Comparison of ENCODE assay signal across 8 cellular contexts in genomic region chr1:218171302-218171893, GRCh38.
DNase-seq lines count a peak whose midpoint lies in the region; ATAC-seq, FAIRE-seq and TF ChIP-seq lines count a peak whose summit lies in the region.

No MANE protein-coding gene starts in this region.

- no peaks in the 10 kb centered on the region for H4K20me1 ChIP-seq in hepatocyte (ENCODE audit: insufficient read depth, poor library complexity, severe bottlenecking)

- H3K9me3 ChIP-seq in AG04450 (ENCODE audit: control insufficient read depth, insufficient read depth, low read length) (no peaks in the 10 kb centered on the region), hepatocyte (ENCODE audit: low read depth) (no peaks in the 10 kb centered on the region), vagina (no peaks in the 10 kb centered on the region)
- no peaks in the 10 kb centered on the region for H3K9me3 ChIP-seq in effector memory CD4-positive, alpha-beta T cell (ENCODE audit: control insufficient read depth, low read length)

- H3K9me2 ChIP-seq in hepatocyte (replicated peaks; ENCODE audit: insufficient read depth): no peaks in the 10 kb centered on the region

- peak; percentile 2 for DNase-seq in AG04450 (ENCODE audit: low read depth, low spot score)
- peak; percentile 40 for DNase-seq in MV-4-11 (lab: John Stamatoyannopoulos, UW)
- peak; percentile 39 for DNase-seq in hepatocyte (ENCODE audit: low spot score)
- DNase-seq in vagina (ENCODE audit: extremely low spot score in 2 of 2): no peak
- DNase-seq in effector memory CD4-positive, alpha-beta T cell: no peak

- H3K27me3 ChIP-seq in AG04450 (ENCODE audit: control insufficient read depth, insufficient read depth, low read length): peaks cover 14% of the 10 kb centered on the region
- H3K27me3 ChIP-seq in hepatocyte: peaks cover 46% of the 10 kb centered on the region
- H3K27me3 ChIP-seq in vagina: no peaks in the 10 kb centered on the region
- H3K27me3 ChIP-seq in effector memory CD4-positive, alpha-beta T cell (replicated peaks; ENCODE audit: control insufficient read depth, insufficient read depth, low read length, poor library complexity, severe bottlenecking): no peaks in the 10 kb centered on the region

- no peak overlapping the region for H3K27ac ChIP-seq in AG04450 (ENCODE audit: low read depth, low read length)
- H3K27ac ChIP-seq in hepatocyte: no peak overlapping the region
- no peak overlapping the region for H3K27ac ChIP-seq in vagina
- no peak overlapping the region for H3K27ac ChIP-seq in effector memory CD4-positive, alpha-beta T cell (ENCODE audit: insufficient read depth, low read length, poor library complexity, severe bottlenecking)

- WGBS in hepatocyte (ENCODE audit: low lambda C conversion rate, missing lambda C conversion rate): 5% methylated on average over 4 of the region's 4 CpGs

- peak; percentile 64 for ATAC-seq in GM18517 (IDR thresholded peaks at IDR 0.05; ENCODE audit: unreplicated experiment)
- no peak for ATAC-seq in GM18498 (IDR thresholded peaks at IDR 0.05; ENCODE audit: unreplicated experiment)

- H3K4me3 ChIP-seq in AG04450 (ENCODE audit: low read depth, low read length) (no peak overlapping the region), hepatocyte (no peak overlapping the region), vagina (no peak overlapping the region)
- H3K4me3 ChIP-seq in effector memory CD4-positive, alpha-beta T cell (ENCODE audit: insufficient read depth, low read depth, low read length, poor library complexity, severe bottlenecking): no peak overlapping the region

- CTCF ChIA-PET in AG04450 (lab: Charles Lee): interaction anchor here (0.6 to 1.1 kb wide), 11 partner anchors 9 to 1475 kb away, joined by 3 to 9 read pairs (median 3); no protein-coding TSS in a partner anchor

- H2AFZ ChIP-seq in hepatocyte: no peak overlapping the region

- TF ChIP-seq POLR2A in vagina (IDR thresholded peaks at IDR 0.05): no peak

- POLR2A ChIA-PET in AG04450 (lab: Yijun Ruan, JAX): no interaction called here

- H3K4me1 ChIP-seq in hepatocyte (ENCODE audit: insufficient read depth) (no peaks in the 10 kb centered on the region), vagina (no peaks in the 10 kb centered on the region)
- no peaks in the 10 kb centered on the region for H3K4me1 ChIP-seq in effector memory CD4-positive, alpha-beta T cell (ENCODE audit: control insufficient read depth, insufficient read depth, low read length, poor library complexity, severe bottlenecking)

- FAIRE-seq in TTC549 (lab: Jason Lieb, UNC): peak; percentile 98

- H3K36me3 ChIP-seq in hepatocyte (replicated peaks; ENCODE audit: insufficient read depth, low read depth): no peaks in the 10 kb centered on the region
- H3K36me3 ChIP-seq in vagina: no peaks in the 10 kb centered on the region
- no peaks in the 10 kb centered on the region for H3K36me3 ChIP-seq in effector memory CD4-positive, alpha-beta T cell (ENCODE audit: control insufficient read depth, insufficient read depth, low read length)

- TF ChIP-seq CTCF in AG04450 (IDR thresholded peaks at IDR 0.05; ENCODE audit: low read depth, low read length): peak; percentile 85
- TF ChIP-seq CTCF in hepatocyte (IDR thresholded peaks at IDR 0.05; ENCODE audit: poor library complexity): peak; percentile 91
- peak; percentile 34 to 58 (median 56) for TF ChIP-seq CTCF in vagina (IDR thresholded peaks at IDR 0.05)

- intact Hi-C loops in vagina (cut with DNase I): no loop called here

- H3K4me2 ChIP-seq in hepatocyte: no peak overlapping the region

- no peaks in the 10 kb centered on the region for H3K79me2 ChIP-seq in hepatocyte

Comparison
In these comparisons a context has a peak if more than half of its experiments do, and no peak if none do; other contexts are left out.
1. DNase-seq: peak in AG04450 (single experiment), MV-4-11 (single experiment) and hepatocyte (single experiment); none in vagina (0 of 2) and effector memory CD4-positive, alpha-beta T cell (0 of 3).
2. Peak in every context shown above with its lines, with median percentiles within 50 percentile points of each other: CTCF ChIP-seq.